ENCODE assay signal across 15 cellular contexts in genomic region chr1:207903053-207903452, GRCh38. TPM values are rescaled to one million over a fixed set of nuclear protein-coding genes. Genes with fewer than 3 reads are reported as not detected.
"Had no signal": no experiment of that assay in that cellular context is flagged by ENCODE, and none has a peak within 500 bp of the region (broad histone marks: within the 10 kb centered on the region; RNA-seq: fewer than 3 reads in every experiment).

No MANE protein-coding gene starts in this region.

- H3K36me3 ChIP-seq: esophagus squamous epithelium, upper lobe of left lung had no signal

- H3K9me3 Mint-ChIP-seq: activated naive CD4-positive, alpha-beta T cell treated with anti-CD3 and anti-CD28 coated beads, Interleukin-2, amount 10 ng/mL, durations not matched to agents 7 days and 5 days; natural killer cell; T-cell had no signal

- H3K27me3 ChIP-seq: esophagus squamous epithelium, testis, upper lobe of left lung had no signal

- H3K36me3 Mint-ChIP-seq: activated naive CD4-positive, alpha-beta T cell treated with anti-CD3 and anti-CD28 coated beads, Interleukin-2, amount 10 ng/mL, durations not matched to agents 7 days and 5 days; natural killer cell; T-cell had no signal

- ATAC-seq: natural killer cell, T-cell had no signal

- H3K4me3 Mint-ChIP-seq: activated naive CD4-positive, alpha-beta T cell treated with anti-CD3 and anti-CD28 coated beads, Interleukin-2, amount 10 ng/mL, durations not matched to agents 7 days and 5 days; natural killer cell; T-cell had no signal

- H3K9me3 ChIP-seq: esophagus squamous epithelium, testis, upper lobe of left lung had no signal

- DNase-seq: activated naive CD4-positive, alpha-beta T cell treated with anti-CD3 and anti-CD28 coated beads, Interleukin-2, amount 10 ng/mL, durations not matched to agents 7 days and 5 days; amniotic stem cell; caudate nucleus; esophagus squamous epithelium; natural killer cell; retina; stimulated activated CD4-positive, alpha-beta T cell treated with anti-CD3 and anti-CD28 coated beads, Interleukin-4, amount 100 ng/mL, for 4 hours; stimulated activated CD8-positive, alpha-beta memory T cell treated with anti-CD3 and anti-CD28 coated beads, Interleukin-4, amount 100 ng/mL, for 48 hours; stimulated activated naive CD4-positive, alpha-beta T cell treated with Interleukin-2 at 50 U/mL for 16 hours; T-cell; T-helper 9 cell; testis; upper lobe of left lung had no signal

- H3K4me3 ChIP-seq: esophagus squamous epithelium, lung, smooth muscle cell, testis, upper lobe of left lung had no signal

- H3K4me1 Mint-ChIP-seq: natural killer cell, T-cell had no signal

- H3K27ac Mint-ChIP-seq: activated naive CD4-positive, alpha-beta T cell treated with anti-CD3 and anti-CD28 coated beads, Interleukin-2, amount 10 ng/mL, durations not matched to agents 7 days and 5 days; natural killer cell; T-cell had no signal

RNA-seq across cellular contexts. Expression of gene CD34, which starts 7.9 kb away (rescaled TPM):
- total RNA-seq: smooth muscle cell had no signal
- polyA plus RNA-seq: smooth muscle cell had no signal
